18 cellular contexts compared by ENCODE assay signal in genomic region chr1:159941139-159941866, GRCh38. TPM values are rescaled to one million over a fixed set of nuclear protein-coding genes. Genes with fewer than 3 reads are reported as not detected.
DNase-seq lines count a peak whose midpoint lies in the region; ATAC-seq and TF ChIP-seq lines count a peak whose summit lies in the region.
"Had no signal": no experiment of that assay in that cellular context is flagged by ENCODE, and none has a peak within 500 bp of the region (broad histone marks: within the 10 kb centered on the region; RNA-seq: fewer than 3 reads in every experiment).

No MANE protein-coding gene starts in this region.

- peaks cover 7% of the 10 kb centered on the region; the same call in 1 of the 2 replicates for H3K27me3 ChIP-seq in H7 (ENCODE audit: control insufficient read depth, insufficient read depth, low read length)
- H3K27me3 ChIP-seq in mesendoderm (ENCODE audit: insufficient read depth, low read length, poor library complexity): no peaks in the 10 kb centered on the region
- no peaks in the 10 kb centered on the region for H3K27me3 ChIP-seq in body of pancreas
- H3K27me3 ChIP-seq: pancreas, Peyer's patch had no signal

- intact Hi-C loops in body of pancreas (cut with DNase I): loop anchor here (5.0 kb wide), 1 partner anchor 146 kb away; no protein-coding TSS in a partner anchor

- peaks cover 5% of the 10 kb centered on the region for H3K36me3 Mint-ChIP-seq in T-helper 17 cell (ENCODE audit: low read depth)

- H3K4me1 Mint-ChIP-seq in T-helper 17 cell: peaks cover 23% of the 10 kb centered on the region

- no peak overlapping the region for H2AK5ac ChIP-seq in mesendoderm (ENCODE audit: low read length)

- no peak overlapping the region for H3K9ac ChIP-seq in mesendoderm (ENCODE audit: low read length)
- H3K9ac ChIP-seq: SK-N-SH had no signal

- H3K36me3 ChIP-seq in H7 (replicated peaks; ENCODE audit: control insufficient read depth, insufficient read depth, low read length) (no peaks in the 10 kb centered on the region; the same call in none of the 2 replicates), mesendoderm (ENCODE audit: control insufficient read depth, insufficient read depth, low read length) (no peaks in the 10 kb centered on the region), body of pancreas (replicated peaks in 1 of 2; ENCODE audit: insufficient read depth in 1 of 2, low read depth in 2 of 2) (no peaks in the 10 kb centered on the region)
- H3K36me3 ChIP-seq: pancreas, Peyer's patch had no signal

- no peak overlapping the region for H2BK5ac ChIP-seq in mesendoderm (ENCODE audit: low read length)

- TF ChIP-seq CTCF in body of pancreas (IDR thresholded peaks at IDR 0.05): no peak

- H3K79me2 ChIP-seq in mesendoderm (ENCODE audit: control insufficient read depth, insufficient read depth, low read length): peaks cover 1% of the 10 kb centered on the region

- H3K4ac ChIP-seq in mesendoderm (ENCODE audit: low read depth, low read length): no peak overlapping the region

- H3K4me3 Mint-ChIP-seq in T-helper 17 cell: no peak overlapping the region

- TF ChIP-seq POLR2A in body of pancreas (IDR thresholded peaks at IDR 0.05): no peak

- H3K27ac Mint-ChIP-seq in T-helper 17 cell: peak overlapping the region; percentile 29

- no peak overlapping the region for H3K4me2 ChIP-seq in mesendoderm (ENCODE audit: low read length)
- H3K4me2 ChIP-seq: SK-N-SH had no signal

- H3K9me3 ChIP-seq in T-helper 17 cell (ENCODE audit: control insufficient read depth, low read length, poor library complexity, severe bottlenecking) (no peaks in the 10 kb centered on the region), body of pancreas (no peaks in the 10 kb centered on the region)
- H3K9me3 ChIP-seq: pancreas, Peyer's patch, SK-N-SH had no signal

- peak; percentile 40 for DNase-seq in COR-L47 (lab: John Stamatoyannopoulos, UW)
- DNase-seq in H7: peak; percentile 65
- no peak for DNase-seq in T-helper 17 cell
- peak; percentile 89 for DNase-seq in mesendoderm
- no peak for DNase-seq in DMS153 (lab: John Stamatoyannopoulos, UW)
- no peak for DNase-seq in body of pancreas
- no peak for DNase-seq in cerebellar nuclear complex (lab: John Stamatoyannopoulos, UW)
- DNase-seq: activated CD4-positive, alpha-beta T cell treated with anti-CD3 and anti-CD28 coated beads, Interleukin-2, amount 50 U/mL, for 1 hour; foreskin fibroblast; left colon; pancreas; SK-N-SH; stimulated activated CD4-positive, alpha-beta T cell treated with anti-CD3 and anti-CD28 coated beads, Interleukin-4, amount 100 ng/mL, for 24 hours had no signal

- H3K27me3 Mint-ChIP-seq in T-helper 17 cell: peaks cover 72% of the 10 kb centered on the region

- no peak overlapping the region for H3K23ac ChIP-seq in mesendoderm (ENCODE audit: low read length)

- H4K5ac ChIP-seq in mesendoderm (ENCODE audit: low read length): no peak overlapping the region

- ATAC-seq in T-helper 17 cell (no peak), body of pancreas (no peak), GM19452 (IDR thresholded peaks at IDR 0.05; ENCODE audit: unreplicated experiment) (no peak)
- ATAC-seq: left colon, pancreas had no signal

- no peak overlapping the region for H4K8ac ChIP-seq in mesendoderm (ENCODE audit: low read depth, low read length)

- H3K4me3 ChIP-seq in H7 (ENCODE audit: insufficient read depth, low read depth, low read length): no peak overlapping the region
- no peak overlapping the region for H3K4me3 ChIP-seq in mesendoderm (ENCODE audit: low read length)
- no peak overlapping the region for H3K4me3 ChIP-seq in body of pancreas
- H3K4me3 ChIP-seq: pancreas, Peyer's patch had no signal

- no peak overlapping the region for H3K27ac ChIP-seq in mesendoderm (ENCODE audit: low read depth, low read length)
- no peak overlapping the region for H3K27ac ChIP-seq in body of pancreas
- H3K27ac ChIP-seq: pancreas had no signal

- H2BK120ac ChIP-seq in mesendoderm (ENCODE audit: low read depth, low read length): no peak overlapping the region

- H2BK15ac ChIP-seq in mesendoderm (replicated peaks; ENCODE audit: low read depth): no peak overlapping the region

- H3K4me1 ChIP-seq in mesendoderm (ENCODE audit: control insufficient read depth, low read depth, low read length): peaks cover 10% of the 10 kb centered on the region
- peaks cover 20% of the 10 kb centered on the region for H3K4me1 ChIP-seq in body of pancreas

- no peak overlapping the region for H3K18ac ChIP-seq in mesendoderm (ENCODE audit: low read length)

- H3K79me1 ChIP-seq in mesendoderm (ENCODE audit: low read length): peaks cover 2% of the 10 kb centered on the region

- H3K56ac ChIP-seq in mesendoderm (ENCODE audit: low read length): peak overlapping the region; percentile 34

- no CpG with 5 or more reads among the region's 10 CpGs for whole genome bisulfite sequencing in mesendoderm (ENCODE audit: extremely low coverage, insufficient coverage, low lambda C conversion rate)
- 79 to 81% methylated on average over 10 of the region's 10 CpGs for WGBS in body of pancreas, 2 donors

RNA-seq across cellular contexts. Expression of gene IGSF9, which starts 4.1 kb away (rescaled TPM):
- total RNA-seq in H7 (2014; rRNA removed; shearing (Covaris generic)): 4.4 and 6.1 TPM in 2 replicates
- under 1 TPM in 1 of 2 donors, not detected in 1; 0.07 TPM for total RNA-seq in T-helper 17 cell
- polyA plus RNA-seq in mesendoderm (2013, experiment 1 of 2): 10.4 TPM
- polyA plus RNA-seq in mesendoderm (2013, experiment 2 of 2): 10.1 TPM
- 1 to 10 TPM; 2.3 to 4.9 TPM for total RNA-seq in body of pancreas

RNA-seq across cellular contexts. Expression of gene SLAMF9, which starts 12.7 kb away (rescaled TPM):
- not detected in 2 replicates for total RNA-seq in H7 (2014; rRNA removed; shearing (Covaris generic))
- total RNA-seq in T-helper 17 cell (not detected), body of pancreas (not detected)
- polyA plus RNA-seq in mesendoderm (2013, experiment 1 of 2): 0.07 TPM
- not detected for polyA plus RNA-seq in mesendoderm (2013, experiment 2 of 2)
- total RNA-seq: aorta, endothelial cell of umbilical vein, left colon, M059J, pancreas, Peyer's patch had no signal
- polyA plus RNA-seq: aorta, endothelial cell of umbilical vein, pancreas had no signal

RNA-seq across cellular contexts. Expression of gene TAGLN2, which starts 16.0 kb away (rescaled TPM):
- 242 and 387 TPM in 2 replicates for total RNA-seq in H7 (2014; rRNA removed; shearing (Covaris generic))
- 100 to 1,000 TPM; 515 to 717 TPM for total RNA-seq in T-helper 17 cell
- polyA plus RNA-seq in mesendoderm (2013, experiment 1 of 2): 155 TPM
- polyA plus RNA-seq in mesendoderm (2013, experiment 2 of 2): 159 TPM
- total RNA-seq in body of pancreas: 100 to 1,000 TPM in 1 of 2 donors, 10 to 100 TPM in 1; 63.0 to 118 TPM

RNA-seq across cellular contexts. Expression of gene CFAP45, which starts 41.3 kb away (rescaled TPM):
- total RNA-seq in H7 (2014; rRNA removed; shearing (Covaris generic)): 0.17 and 1.6 TPM in 2 replicates
- 1 to 10 TPM; 4.6 to 6.3 TPM for total RNA-seq in T-helper 17 cell
- polyA plus RNA-seq in mesendoderm (2013, experiment 1 of 2): 0.51 TPM
- polyA plus RNA-seq in mesendoderm (2013, experiment 2 of 2): 0.60 TPM
- total RNA-seq in body of pancreas: not detected

Comparison
In these comparisons a context has a peak if more than half of its experiments do, and no peak if none do; other contexts are left out.
1. DNase-seq: peak in COR-L47 (single experiment), H7 (single experiment) and mesendoderm (single experiment); none in T-helper 17 cell (0 of 3), DMS153 (single experiment), body of pancreas (0 of 4) and cerebellar nuclear complex (0 of 2).